ENCODE assay signal across 1 cellular context in genomic region chr11:65662802-65663633, GRCh38.
TF ChIP-seq lines count a peak whose summit lies in the region.

TSS of gene RELA (minus strand) at chr11:65662916. CDS start at chr11:65662832, 84 bp downstream.

TF ChIP-seq in A549, 52 proteins besides CTCF, POLR2A, EP300 and RAD21 (continued from another document):
- TF ChIP-seq TFCP2L1 (CRISPR knock-in tag; IDR thresholded peaks at IDR 0.05) (no peak), RCOR1 (IDR thresholded peaks at IDR 0.05; ENCODE audit: low read depth, low read length) (no peak), HES2 (IDR thresholded peaks at IDR 0.05) (no peak), CBX2 (IDR thresholded peaks at IDR 0.05; ENCODE audit: borderline replicate concordance, low read depth) (no peak), MAZ (IDR thresholded peaks at IDR 0.05; ENCODE audit: borderline replicate concordance, low read depth, low read length) (no peak), ZNF302 (CRISPR knock-in tag; IDR thresholded peaks at IDR 0.05) (no peak), BHLHE40 (IDR thresholded peaks at IDR 0.05; ENCODE audit: low read depth, low read length) (no peak), FOSB (CRISPR knock-in tag; IDR thresholded peaks at IDR 0.05) (no peak), CHD2 (IDR thresholded peaks at IDR 0.05; ENCODE audit: low read length, partially characterized antibody) (no peak), ZC3H11A (IDR thresholded peaks at IDR 0.05) (no peak), USF2 (IDR thresholded peaks at IDR 0.05) (no peak), KDM1A (IDR thresholded peaks at IDR 0.05; ENCODE audit: low read depth) (0 out of 2 replicates have a peak, but pooled peaks have one; percentile 14), PBX3 (IDR thresholded peaks at IDR 0.05) (no peak), CEBPB (IDR thresholded peaks at IDR 0.05) (no peak), FOXS1 (CRISPR knock-in tag; IDR thresholded peaks at IDR 0.05) (no peak), CHD4 (IDR thresholded peaks at IDR 0.05; ENCODE audit: borderline replicate concordance) (no peak), ZSCAN20 (CRISPR knock-in tag; IDR thresholded peaks at IDR 0.05) (no peak), JUNB (IDR thresholded peaks at IDR 0.05) (no peak), NFE2L2 (conservative IDR thresholded peaks at IDR 0.05; ENCODE audit: low read length) (no peak), ATOH8 (CRISPR knock-in tag; IDR thresholded peaks at IDR 0.05; ENCODE audit: low read depth) (no peak), E2F6 (IDR thresholded peaks at IDR 0.05; ENCODE audit: borderline replicate concordance, low read depth) (0 out of 2 replicates have a peak, but pooled peaks have one; percentile 16), ESRRA (IDR thresholded peaks at IDR 0.05; ENCODE audit: borderline replicate concordance, low read length) (no peak), POLR2AphosphoS2 (conservative IDR thresholded peaks at IDR 0.05; ENCODE audit: low read length) (no peak), HOXB13 (CRISPR knock-in tag; IDR thresholded peaks at IDR 0.05; ENCODE audit: low read depth) (no peak), ZFP36 (IDR thresholded peaks at IDR 0.05; ENCODE audit: borderline replicate concordance, partially characterized antibody) (no peak), JUN (IDR thresholded peaks at IDR 0.05) (peak; percentile 72 to 84; a peak in 4 of 5 replicates), KDM5A (IDR thresholded peaks at IDR 0.05) (no peak)
